ENCODE assay signal across 8 cellular contexts in genomic region chr18:76803814-76804213, GRCh38. TPM values are rescaled to one million over a fixed set of nuclear protein-coding genes. Genes with fewer than 3 reads are reported as not detected.
DNase-seq lines count a peak whose midpoint lies in the region; TF ChIP-seq lines count a peak whose summit lies in the region.

No MANE protein-coding gene starts in this region.

- no peak overlapping the region for H3K27ac ChIP-seq in spleen

- no peak overlapping the region for H3K4me3 ChIP-seq in GM12864 (ENCODE audit: low read depth, low read length)
- H3K4me3 ChIP-seq in HFF-Myc (replicated peaks; ENCODE audit: low read depth, low read length) = no peak overlapping the region
- no peak overlapping the region for H3K4me3 ChIP-seq in spleen

- H3K4me1 ChIP-seq in spleen = peaks cover 12 to 24% (median 18%) of the 10 kb centered on the region in 6 donors

- DNase-seq in GM12864 (ENCODE audit: low read depth) (no peak), HFF-Myc (ENCODE audit: extremely low read depth, low read depth) (no peak), NCI-H1092 treated with DMSO at 0.1 percent for 48 hours (lab: John Stamatoyannopoulos, UW) (peak; percentile 78), T follicular helper cell (ENCODE audit: low read depth) (peak; percentile 51), hepatic stellate cell (ENCODE audit: low spot score) (peak; percentile 68), spleen (no peak), 8988T (no peak)
- peak; percentile 54 for DNase-seq in activated naive CD8-positive, alpha-beta T cell treated with anti-CD3 and anti-CD28 coated beads, Interleukin-2, amount 50 U/mL, for 16 hours (ENCODE audit: low read depth, low spot score)

- peaks cover 0 to 19% (median 2%) of the 10 kb centered on the region in 6 donors for H3K36me3 ChIP-seq in spleen

- peaks cover 0 to 24% (median 8%) of the 10 kb centered on the region in 7 donors for H3K27me3 ChIP-seq in spleen (replicated peaks in 1 of 7)

- H3K9me3 ChIP-seq in spleen = peaks cover 0 to under 1% (median 0%) of the 10 kb centered on the region in 8 donors

- TF ChIP-seq POLR2A in spleen (IDR thresholded peaks at IDR 0.05) = no peak

- WGBS in spleen, 5 donors = 4 to 8% (median 4%) methylated on average over 11 of the region's 11 CpGs

- intact Hi-C loops in spleen (cut with DNase I; ENCODE audit: low total_unique reads) = no loop called here

- TF ChIP-seq CTCF in GM12864 (IDR thresholded peaks at IDR 0.05; ENCODE audit: low read depth, low read length, missing control alignments) = peak; percentile 91
- TF ChIP-seq CTCF in HFF-Myc (IDR thresholded peaks at IDR 0.05; ENCODE audit: low read depth, low read length, missing control alignments) = peak; percentile 89
- peak; percentile 32 to 79 (median 73) for TF ChIP-seq CTCF in spleen (IDR thresholded peaks at IDR 0.05 in 8 of 11, conservative IDR thresholded peaks at IDR 0.05 in 3 of 11)

RNA-seq across cellular contexts. Expression of gene ZNF236, which starts 18.5 kb away (rescaled TPM):
- total RNA-seq in spleen = 10 to 100 TPM; 15.1 to 25.4 (median 24.1) TPM
- 1 to 10 TPM; 1.5 to 2.6 (median 2.4) TPM for polyA plus RNA-seq in spleen

Comparison
In these comparisons a context has a peak if more than half of its experiments do, and no peak if none do; other contexts are left out.
1. DNase-seq: peak in NCI-H1092 treated with DMSO at 0.1 percent for 48 hours (single experiment), T follicular helper cell (single experiment), activated naive CD8-positive, alpha-beta T cell treated with anti-CD3 and anti-CD28 coated beads, Interleukin-2, amount 50 U/mL, for 16 hours (single experiment) and hepatic stellate cell (single experiment); none in GM12864 (single experiment), HFF-Myc (single experiment), spleen (single experiment) and 8988T (single experiment).
2. Peak in every context shown above with its lines, with median percentiles within 50 percentile points of each other: CTCF ChIP-seq.